18 cellular contexts compared by ENCODE assay signal in the genomic region with DNA sequence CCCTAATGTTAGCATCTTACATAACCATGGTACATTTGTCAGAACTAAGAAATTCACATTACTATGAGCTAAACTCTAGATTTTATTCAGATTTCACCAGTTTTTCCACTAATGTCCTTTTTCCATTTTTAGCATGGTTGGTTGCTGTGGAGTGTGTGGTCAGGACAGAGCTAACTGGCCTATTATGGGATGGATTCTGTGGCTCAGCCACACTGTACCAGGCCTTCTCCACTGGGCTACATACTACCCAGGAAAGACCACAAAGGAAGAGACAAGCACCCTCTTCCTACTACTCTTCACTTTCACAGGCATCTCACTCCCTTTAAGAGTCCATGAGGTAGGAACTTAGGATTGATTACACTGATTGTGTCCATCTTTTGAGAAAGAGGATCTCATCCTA.
"Had no signal": no experiment of that assay in that cellular context is flagged by ENCODE, and none has a peak within 500 bp of the region (broad histone marks: within the 10 kb centered on the region; RNA-seq: fewer than 3 reads in every experiment).

No MANE protein-coding gene starts in this region.

- H3K9me3 Mint-ChIP-seq: activated CD4-positive, alpha-beta T cell treated with anti-CD3 and anti-CD28 coated beads, Interleukin-2, amount 10 ng/mL, durations not matched to agents 7 days and 5 days; activated naive CD8-positive, alpha-beta T cell treated with anti-CD3 and anti-CD28 coated beads, Interleukin-2, amount 10 ng/mL, durations not matched to agents 7 days and 5 days; activated T-helper 1 cell treated with anti-CD3 and anti-CD28 coated beads, Interleukin-12 subunit alpha, Interleukin-12 subunit beta, Interleukin-2, Interleukin-4 antibody, amounts not matched to agents 30 ng/mL and 10 ng/mL and 1 ng/mL, durations not matched to agents 14 hours and 24 hours and 36 hours; nephron progenitor cell; stimulated activated memory B cell treated with anti-CD40 and anti-IgM and Interleukin-4, amounts not matched to agents 10 μg/mL and 1 μg/mL and 100 μg/mL, for 72 hours had no signal

- H3K9me3 ChIP-seq: sigmoid colon, thyroid gland had no signal

- H3K4me3 ChIP-seq: sigmoid colon, thyroid gland had no signal

- H3K27me3 ChIP-seq: brain microvascular endothelial cell, foreskin keratinocyte, sigmoid colon, thyroid gland had no signal

- H3K27ac Mint-ChIP-seq: activated CD4-positive, alpha-beta T cell treated with anti-CD3 and anti-CD28 coated beads, Interleukin-2, amount 10 ng/mL, durations not matched to agents 7 days and 5 days had no signal

- H3K36me3 ChIP-seq: sigmoid colon, thyroid gland had no signal

- DNase-seq: activated CD4-positive, alpha-beta T cell treated with anti-CD3 and anti-CD28 coated beads, Interleukin-2, amount 10 ng/mL, durations not matched to agents 7 days and 5 days; activated CD4-positive, CD25-positive, alpha-beta regulatory T cell; activated naive CD4-positive, alpha-beta T cell; activated naive CD8-positive, alpha-beta T cell treated with anti-CD3 and anti-CD28 coated beads, Interleukin-2, amount 10 ng/mL, durations not matched to agents 7 days and 5 days; brain microvascular endothelial cell; central memory CD4-positive, alpha-beta T cell; glutamatergic neuron; hippocampal formation; left cardiac atrium; mesendoderm; nephron progenitor cell; nucleus accumbens; sigmoid colon; stimulated activated CD4-positive, alpha-beta T cell treated with anti-CD3 and anti-CD28 coated beads, Interleukin-4, amount 100 ng/mL, for 24 hours; thyroid gland had no signal

- H3K27ac ChIP-seq: brain microvascular endothelial cell had no signal

- H3K4me3 Mint-ChIP-seq: activated CD4-positive, alpha-beta T cell treated with anti-CD3 and anti-CD28 coated beads, Interleukin-2, amount 10 ng/mL, durations not matched to agents 7 days and 5 days; activated naive CD8-positive, alpha-beta T cell treated with anti-CD3 and anti-CD28 coated beads, Interleukin-2, amount 10 ng/mL, durations not matched to agents 7 days and 5 days; activated T-helper 1 cell treated with anti-CD3 and anti-CD28 coated beads, Interleukin-12 subunit alpha, Interleukin-12 subunit beta, Interleukin-2, Interleukin-4 antibody, amounts not matched to agents 30 ng/mL and 10 ng/mL and 1 ng/mL, durations not matched to agents 14 hours and 24 hours and 36 hours; nephron progenitor cell; stimulated activated memory B cell treated with anti-CD40 and anti-IgM and Interleukin-4, amounts not matched to agents 10 μg/mL and 1 μg/mL and 100 μg/mL, for 72 hours had no signal

- H3K27me3 Mint-ChIP-seq: activated CD4-positive, alpha-beta T cell treated with anti-CD3 and anti-CD28 coated beads, Interleukin-2, amount 10 ng/mL, durations not matched to agents 7 days and 5 days; activated naive CD8-positive, alpha-beta T cell treated with anti-CD3 and anti-CD28 coated beads, Interleukin-2, amount 10 ng/mL, durations not matched to agents 7 days and 5 days; stimulated activated memory B cell treated with anti-CD40 and anti-IgM and Interleukin-4, amounts not matched to agents 10 μg/mL and 1 μg/mL and 100 μg/mL, for 72 hours had no signal

- ATAC-seq: left cardiac atrium; stimulated activated memory B cell treated with anti-CD40 and anti-IgM and Interleukin-4, amounts not matched to agents 10 μg/mL and 1 μg/mL and 100 μg/mL, for 72 hours had no signal
